In genomic region chr3:82954486-82954885, GRCh38 we compare ENCODE assay signal across 35 cellular contexts.
"Had no signal": no experiment of that assay in that cellular context is flagged by ENCODE, and none has a peak within 500 bp of the region (broad histone marks: within the 10 kb centered on the region; RNA-seq: fewer than 3 reads in every experiment).

No MANE protein-coding gene starts in this region.

- H3K27me3 ChIP-seq: MG63 had no signal

- DNase-seq: Karpas-422, Kasumi-1, MG63, MM.1S, MV-4-11, NCI-H1048, NCI-H1092, NCI-H1092 treated with DMSO at 0.1 percent for 48 hours, NCI-H1105, NCI-H1105 treated with DMSO at 0.1 percent for 48 hours, NCI-H1417, NCI-H1417 treated with DMSO at 0.1 percent for 48 hours, NCI-H1436, NCI-H1436 treated with DMSO at 0.1 percent for 48 hours, NCI-H146, NCI-H1694, NCI-H1694 treated with DMSO at 0.1 percent for 48 hours, NCI-H187, NCI-H187 treated with DMSO at 0.1 percent for 48 hours, NCI-H1930, NCI-H2029, NCI-H2029 treated with DMSO at 0.1 percent for 48 hours, NCI-H2081, NCI-H2081 treated with DMSO at 0.1 percent for 48 hours, NCI-H2107, NCI-H2171, NCI-H2171 treated with DMSO at 0.1 percent for 48 hours, NCI-H2227 treated with DMSO at 0.1 percent for 48 hours, NCI-H226, NCI-H345, NCI-H446, NCI-H446 treated with DMSO at 0.1 percent for 48 hours, NCI-H510A, NCI-H510A treated with DMSO at 0.1 percent for 48 hours, NCI-H524 had no signal

- H3K36me3 ChIP-seq: MG63 had no signal

- H3K9me3 ChIP-seq: MG63 had no signal

- H3K4me3 ChIP-seq: MG63 had no signal
